ENCODE assay signal across 9 cellular contexts in the genomic region with DNA sequence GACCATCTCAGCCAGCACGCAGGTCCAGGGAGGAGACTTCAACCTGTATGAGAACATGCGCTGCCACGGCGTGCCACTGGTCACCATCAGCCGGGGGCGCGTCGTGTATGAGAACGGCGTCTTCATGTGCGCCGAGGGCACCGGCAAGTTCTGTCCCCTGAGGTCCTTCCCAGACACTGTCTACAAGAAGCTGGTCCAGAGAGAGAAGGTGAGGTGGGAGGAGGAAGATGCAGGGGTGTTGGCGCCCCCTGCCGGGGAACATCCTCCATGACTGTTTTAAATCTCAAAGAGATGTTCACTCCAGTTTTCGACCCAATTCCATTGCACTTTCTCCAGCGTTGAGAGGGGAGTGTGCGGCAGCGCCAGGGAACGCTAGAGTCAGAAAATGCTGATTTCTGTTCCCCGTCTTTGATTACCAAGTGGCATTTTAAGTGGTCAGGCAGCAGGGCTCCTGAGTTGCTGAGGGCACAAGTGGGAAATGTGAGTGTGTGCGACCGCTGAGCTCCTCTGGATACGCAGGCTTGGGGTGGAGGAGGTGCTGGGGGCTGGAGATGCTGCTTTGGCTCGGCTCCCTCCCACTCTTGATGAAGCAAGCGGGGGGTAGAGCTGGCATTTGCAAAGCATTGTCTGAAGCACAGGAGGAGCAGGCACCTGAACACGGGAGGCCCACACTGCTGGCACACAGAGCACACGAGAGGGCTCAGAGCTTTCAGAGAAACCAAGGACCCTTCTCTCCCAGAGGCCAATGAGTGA. TPM values are rescaled to one million over a fixed set of nuclear protein-coding genes. Genes with fewer than 3 reads are reported as not detected.
DNase-seq lines count a peak whose midpoint lies in the region; TF ChIP-seq lines count a peak whose summit lies in the region.
"Had no signal": no experiment of that assay in that cellular context is flagged by ENCODE, and none has a peak within 500 bp of the region (broad histone marks: within the 10 kb centered on the region; RNA-seq: fewer than 3 reads in every experiment).

No MANE protein-coding gene starts in this region.

- DNase-seq in NK-92 treated with Interleukin-12 subunit alpha and Interleukin-12 subunit beta, amount 100 ng/mL, for 24 hours (lab: John Stamatoyannopoulos, UW) = peak; percentile 9
- DNase-seq in NK-92 (lab: John Stamatoyannopoulos, UW; ENCODE audit: unreplicated experiment) (no peak), NCI-H2171 (lab: John Stamatoyannopoulos, UW) (peak; percentile 46), dermis microvascular lymphatic vessel endothelial cell (ENCODE audit: low read depth in 2 of 2) (peak; percentile 7 to 43), NCI-H1048 (lab: John Stamatoyannopoulos, UW) (no peak)
- DNase-seq in activated CD4-positive, alpha-beta T cell treated with anti-CD3 and anti-CD28 coated beads, Interleukin-2, amount 10 ng/mL, durations not matched to agents 7 days and 5 days = peak; percentile 68
- DNase-seq in stimulated activated CD8-positive, alpha-beta memory T cell treated with anti-CD3 and anti-CD28 coated beads, Interleukin-12 subunit alpha, Interleukin-12 subunit beta, amount 100 ng/mL, for 24 hours (ENCODE audit: extremely low read depth) = peak; percentile 26

- H3K27me3 Mint-ChIP-seq in activated CD4-positive, alpha-beta T cell treated with anti-CD3 and anti-CD28 coated beads, Interleukin-2, amount 10 ng/mL, durations not matched to agents 7 days and 5 days = peaks cover 5% of the 10 kb centered on the region

- POLR2A ChIA-PET in activated CD4-positive, alpha-beta T cell treated with anti-CD3 and anti-CD28 coated beads, Interleukin-2, amount 10 ng/mL, durations not matched to agents 7 days and 5 days (lab: Charles Lee) = no interaction called here

- H3K9me3 Mint-ChIP-seq in activated CD4-positive, alpha-beta T cell treated with anti-CD3 and anti-CD28 coated beads, Interleukin-2, amount 10 ng/mL, durations not matched to agents 7 days and 5 days = no peaks in the 10 kb centered on the region
- H3K9me3 Mint-ChIP-seq: stimulated activated naive CD8-positive, alpha-beta T cell treated with anti-CD3 and anti-CD28 coated beads, Interleukin-15, Interleukin-2, amounts not matched to agents 100 ng/mL and 50 ng/mL, for 24 hours had no signal

- peak; percentile 82 to 85 for TF ChIP-seq RAD21 in liver (IDR thresholded peaks at IDR 0.05)

- H3K9me3 ChIP-seq in liver (ENCODE audit: control insufficient read depth in 4 of 4, low read length in 3 of 4) = no peaks in the 10 kb centered on the region

- H3K4me1 Mint-ChIP-seq in activated CD4-positive, alpha-beta T cell treated with anti-CD3 and anti-CD28 coated beads, Interleukin-2, amount 10 ng/mL, durations not matched to agents 7 days and 5 days = no peaks in the 10 kb centered on the region

- H3K27ac Mint-ChIP-seq in activated CD4-positive, alpha-beta T cell treated with anti-CD3 and anti-CD28 coated beads, Interleukin-2, amount 10 ng/mL, durations not matched to agents 7 days and 5 days = no peak overlapping the region
- H3K27ac Mint-ChIP-seq: stimulated activated naive CD8-positive, alpha-beta T cell treated with anti-CD3 and anti-CD28 coated beads, Interleukin-15, Interleukin-2, amounts not matched to agents 100 ng/mL and 50 ng/mL, for 24 hours had no signal

- no peaks in the 10 kb centered on the region for H3K4me1 ChIP-seq in liver (ENCODE audit: control insufficient read depth in 4 of 4, insufficient read depth in 4 of 4, low read length in 3 of 4)

- no peaks in the 10 kb centered on the region for H3K36me3 Mint-ChIP-seq in activated CD4-positive, alpha-beta T cell treated with anti-CD3 and anti-CD28 coated beads, Interleukin-2, amount 10 ng/mL, durations not matched to agents 7 days and 5 days (ENCODE audit: low read depth)

- TF ChIP-seq CTCF in liver (IDR thresholded peaks at IDR 0.05; ENCODE audit: low read depth, low read length, missing input control) = peak; percentile 74

- no peak overlapping the region for H3K9ac ChIP-seq in liver (ENCODE audit: low read depth in 1 of 2, low read length in 2 of 2)

- H3K27me3 ChIP-seq in liver (ENCODE audit: control insufficient read depth in 4 of 4, insufficient read depth in 4 of 4, low read length in 3 of 4) = no peaks in the 10 kb centered on the region

- no peak overlapping the region for H3K4me3 ChIP-seq in liver (ENCODE audit: low read depth in 1 of 3, low read length in 3 of 3)

- 26% methylated on average over 28 of the region's 28 CpGs for WGBS in liver

- no peak overlapping the region for H3K27ac ChIP-seq in liver (ENCODE audit: low read depth in 1 of 2, low read length in 2 of 2)

- H3K4me3 Mint-ChIP-seq in activated CD4-positive, alpha-beta T cell treated with anti-CD3 and anti-CD28 coated beads, Interleukin-2, amount 10 ng/mL, durations not matched to agents 7 days and 5 days = no peak overlapping the region
- H3K4me3 Mint-ChIP-seq: stimulated activated naive CD8-positive, alpha-beta T cell treated with anti-CD3 and anti-CD28 coated beads, Interleukin-15, Interleukin-2, amounts not matched to agents 100 ng/mL and 50 ng/mL, for 24 hours had no signal

- no peaks in the 10 kb centered on the region for H3K36me3 ChIP-seq in liver (ENCODE audit: control insufficient read depth in 4 of 4, insufficient read depth in 3 of 4, low read depth in 1 of 4, low read length in 3 of 4)

- CTCF ChIA-PET in activated CD4-positive, alpha-beta T cell treated with anti-CD3 and anti-CD28 coated beads, Interleukin-2, amount 10 ng/mL, durations not matched to agents 7 days and 5 days (lab: Charles Lee) = interaction anchor here (0.6 to 2.1 kb wide), 7 partner anchors 12 to 236 kb away, joined by 3 to 13 read pairs (median 4); no protein-coding TSS in a partner anchor

TF ChIP-seq in liver, 16 proteins besides CTCF, POLR2A, EP300 and RAD21:
- TF ChIP-seq TAF1 (conservative IDR thresholded peaks at IDR 0.05) (no peak), HNF4G (IDR thresholded peaks at IDR 0.05) (no peak), FOXA2 (IDR thresholded peaks at IDR 0.05) (no peak), RXRA (IDR thresholded peaks at IDR 0.05) (no peak), FOXA1 (IDR thresholded peaks at IDR 0.05) (no peak), JUND (IDR thresholded peaks at IDR 0.05) (no peak), HNF4A (conservative IDR thresholded peaks at IDR 0.05) (no peak), EGR1 (IDR thresholded peaks at IDR 0.05; ENCODE audit: low read depth in 2 of 2) (no peak), GABPA (IDR thresholded peaks at IDR 0.05 in 1 of 2, conservative IDR thresholded peaks at IDR 0.05 in 1 of 2) (no peak), SP1 (IDR thresholded peaks at IDR 0.05) (no peak)
- TF ChIP-seq, protein P1, sequence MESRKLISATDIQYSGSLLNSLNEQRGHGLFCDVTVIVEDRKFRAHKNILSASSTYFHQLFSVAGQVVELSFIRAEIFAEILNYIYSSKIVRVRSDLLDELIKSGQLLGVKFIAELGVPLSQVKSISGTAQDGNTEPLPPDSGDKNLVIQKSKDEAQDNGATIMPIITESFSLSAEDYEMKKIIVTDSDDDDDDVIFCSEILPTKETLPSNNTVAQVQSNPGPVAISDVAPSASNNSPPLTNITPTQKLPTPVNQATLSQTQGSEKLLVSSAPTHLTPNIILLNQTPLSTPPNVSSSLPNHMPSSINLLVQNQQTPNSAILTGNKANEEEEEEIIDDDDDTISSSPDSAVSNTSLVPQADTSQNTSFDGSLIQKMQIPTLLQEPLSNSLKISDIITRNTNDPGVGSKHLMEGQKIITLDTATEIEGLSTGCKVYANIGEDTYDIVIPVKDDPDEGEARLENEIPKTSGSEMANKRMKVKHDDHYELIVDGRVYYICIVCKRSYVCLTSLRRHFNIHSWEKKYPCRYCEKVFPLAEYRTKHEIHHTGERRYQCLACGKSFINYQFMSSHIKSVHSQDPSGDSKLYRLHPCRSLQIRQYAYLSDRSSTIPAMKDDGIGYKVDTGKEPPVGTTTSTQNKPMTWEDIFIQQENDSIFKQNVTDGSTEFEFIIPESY (IDR thresholded peaks at IDR 0.05) = no peak

RNA-seq across cellular contexts. Expression of a gene that starts 27.7 kb away (rescaled TPM):
- total RNA-seq in activated CD4-positive, alpha-beta T cell treated with anti-CD3 and anti-CD28 coated beads, Interleukin-2, amount 10 ng/mL, durations not matched to agents 7 days and 5 days = 1 to 10 TPM in 1 of 2 experiments, under 1 TPM in 1; 1.00 to 1.3 TPM
- total RNA-seq in dermis microvascular lymphatic vessel endothelial cell (0.64 and 2.0 TPM in 2 replicates), liver (1 to 10 TPM; 1.0 to 8.1 TPM)
- polyA plus RNA-seq in liver = 10 to 100 TPM; 11.5 to 15.8 TPM

Comparison
In these comparisons a context has a peak if more than half of its experiments do, and no peak if none do; other contexts are left out.
1. DNase-seq: peak in NK-92 treated with Interleukin-12 subunit alpha and Interleukin-12 subunit beta, amount 100 ng/mL, for 24 hours (single experiment), NCI-H2171 (single experiment), activated CD4-positive, alpha-beta T cell treated with anti-CD3 and anti-CD28 coated beads, Interleukin-2, amount 10 ng/mL, durations not matched to agents 7 days and 5 days (single experiment), dermis microvascular lymphatic vessel endothelial cell (2 of 2) and stimulated activated CD8-positive, alpha-beta memory T cell treated with anti-CD3 and anti-CD28 coated beads, Interleukin-12 subunit alpha, Interleukin-12 subunit beta, amount 100 ng/mL, for 24 hours (single experiment); none in NK-92 (single experiment) and NCI-H1048 (single experiment).